Comparison of ENCODE assay signal across 26 cellular contexts in genomic region chr1:181712636-181713238, GRCh38.
"Had no signal": no experiment of that assay in that cellular context is flagged by ENCODE, and none has a peak within 500 bp of the region (broad histone marks: within the 10 kb centered on the region; RNA-seq: fewer than 3 reads in every experiment).

No MANE protein-coding gene starts in this region.

- H3K4me3 ChIP-seq: adrenal gland, ascending aorta, coronary artery, lung, pancreas, right lobe of liver, thoracic aorta, upper lobe of left lung had no signal

- H3K27ac ChIP-seq: adrenal gland, ascending aorta, brain microvascular endothelial cell, coronary artery, epithelial cell of prostate, pancreas, right lobe of liver, thoracic aorta, upper lobe of left lung had no signal

- DNase-seq: activated B cell treated with CpG ODN at 0.5 μM for 24 hours; activated CD4-positive, alpha-beta T cell treated with anti-CD3 and anti-CD28 coated beads for 4 hours; activated CD4-positive, alpha-beta T cell treated with anti-CD3 and anti-CD28 coated beads, Interleukin-2, amount 50 U/mL, for 48 hours; activated CD8-positive, alpha-beta memory T cell treated with anti-CD3 and anti-CD28 coated beads, Interleukin-2, amount 50 U/mL, for 48 hours; activated naive CD4-positive, alpha-beta T cell; activated T-cell treated with anti-CD3 and anti-CD28 coated beads, Interleukin-2, amount 50 U/mL, for 4 hours; adrenal gland; brain microvascular endothelial cell; endodermal cell; immature natural killer cell; nephron progenitor cell; pancreas; right lobe of liver; small intestine; stimulated activated CD4-positive, alpha-beta T cell treated with anti-CD3 and anti-CD28 coated beads, Interleukin-15, amount 100 ng/mL, for 24 hours; stimulated activated CD4-positive, alpha-beta T cell treated with anti-CD3 and anti-CD28 coated beads, Interleukin-2, amount 100 ng/mL, for 48 hours; stimulated activated CD8-positive, alpha-beta memory T cell treated with anti-CD3 and anti-CD28 coated beads, Interleukin-4, amount 100 ng/mL, for 48 hours; stimulated activated naive CD4-positive, alpha-beta T cell; SW 1271; T-helper 17 cell had no signal

- H3K27me3 ChIP-seq: adrenal gland, ascending aorta, brain microvascular endothelial cell, pancreas, right lobe of liver, upper lobe of left lung had no signal

- H3K4me1 ChIP-seq: adrenal gland, ascending aorta, pancreas, right lobe of liver, upper lobe of left lung had no signal

- H3K9me3 ChIP-seq: adrenal gland, ascending aorta, pancreas, right lobe of liver, thoracic aorta, upper lobe of left lung had no signal

- H3K36me3 ChIP-seq: adrenal gland, ascending aorta, brain microvascular endothelial cell, pancreas, right lobe of liver, thoracic aorta, upper lobe of left lung had no signal
